In the genomic region with DNA sequence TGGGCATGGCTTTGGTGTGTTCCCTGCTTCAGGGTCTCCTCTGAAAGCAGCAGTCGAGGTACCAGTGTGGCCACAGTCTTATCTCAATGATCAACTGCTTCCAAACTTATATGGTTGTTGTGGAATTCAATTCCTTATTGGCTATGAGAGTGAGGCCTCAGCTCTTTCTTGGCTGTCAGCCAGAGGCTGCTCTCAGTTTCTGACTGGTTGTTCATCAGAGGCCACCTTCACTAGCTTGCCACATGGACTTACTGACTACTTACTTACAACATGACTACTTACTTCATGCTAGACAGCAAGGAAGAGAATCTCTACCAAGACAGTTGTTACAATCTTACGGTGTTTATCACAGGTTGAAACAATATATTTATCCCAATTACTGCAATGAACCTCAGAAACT, we compare ENCODE assay signal across 24 cellular contexts.
DNase-seq lines count a peak whose midpoint lies in the region; FAIRE-seq and TF ChIP-seq lines count a peak whose summit lies in the region.
"Had no signal": no experiment of that assay in that cellular context is flagged by ENCODE, and none has a peak within 500 bp of the region (broad histone marks: within the 10 kb centered on the region; RNA-seq: fewer than 3 reads in every experiment).

No MANE protein-coding gene starts in this region.

- WGBS in small intestine, 3 donors, result 51 to 57% (median 54%) methylated on average over 2 of the region's 2 CpGs

- H3K9ac ChIP-seq in KMS-11, result no peak overlapping the region

- TF ChIP-seq CTCF in KMS-11 (conservative IDR thresholded peaks at IDR 0.05; ENCODE audit: low read depth, low read length) (no peak), brain microvascular endothelial cell (IDR thresholded peaks at IDR 0.05; ENCODE audit: low read depth, low read length, missing control alignments) (no peak)

- H3K4me1 ChIP-seq in KMS-11 (ENCODE audit: low read depth, poor library complexity, severe bottlenecking) (peaks cover 42% of the 10 kb centered on the region), small intestine (ENCODE audit: control insufficient read depth in 2 of 2, insufficient read depth in 1 of 2, low read depth in 1 of 2, low read length in 1 of 2) (no peaks in the 10 kb centered on the region)
- H3K4me1 ChIP-seq: SJCRH30 had no signal

- H3K36me3 ChIP-seq in KMS-11 (ENCODE audit: insufficient read depth) (no peaks in the 10 kb centered on the region), brain microvascular endothelial cell (replicated peaks) (no peaks in the 10 kb centered on the region), small intestine (ENCODE audit: control insufficient read depth in 2 of 2, insufficient read depth in 2 of 2, low read length in 2 of 2) (no peaks in the 10 kb centered on the region)
- H3K36me3 ChIP-seq: SJCRH30 had no signal

- H3K79me2 ChIP-seq in KMS-11 (ENCODE audit: insufficient read depth, low read depth), result no peaks in the 10 kb centered on the region

- no peaks in the 10 kb centered on the region for H4K20me1 ChIP-seq in KMS-11 (ENCODE audit: insufficient read depth)

- H3K27me3 ChIP-seq in KMS-11 (ENCODE audit: insufficient read depth, low read depth) (no peaks in the 10 kb centered on the region), brain microvascular endothelial cell (replicated peaks) (no peaks in the 10 kb centered on the region), small intestine (ENCODE audit: control insufficient read depth in 2 of 2, insufficient read depth in 2 of 2, low read length in 2 of 2) (no peaks in the 10 kb centered on the region)
- H3K27me3 ChIP-seq: dorsolateral prefrontal cortex, SJCRH30 had no signal

- H3K9me3 ChIP-seq in small intestine (ENCODE audit: control insufficient read depth, low read depth), result no peaks in the 10 kb centered on the region
- H3K9me3 ChIP-seq: SJCRH30 had no signal

- H3K27ac ChIP-seq in KMS-11 (no peak overlapping the region), brain microvascular endothelial cell (no peak overlapping the region), small intestine (ENCODE audit: low read depth in 1 of 2, low read length in 1 of 2) (no peak overlapping the region)
- H3K27ac ChIP-seq: 22Rv1, dorsolateral prefrontal cortex, PC-9, SJCRH30 had no signal

- in situ Hi-C loops in brain microvascular endothelial cell (cut with HindIII; ENCODE audit: low pct_ligation_motif_present, low sequenced_read_pairs), result no loop called here

- FAIRE-seq in small intestine (lab: Jason Lieb, UNC), result no peak

- H3K4me2 ChIP-seq in KMS-11, result peak overlapping the region; percentile 33; the same call in 1 of the 2 replicates
- H3K4me2 ChIP-seq: PC-9 had no signal

- H2AFZ ChIP-seq in KMS-11 (ENCODE audit: low read depth), result peak overlapping the region; percentile 35; the same call in 1 of the 2 replicates
- H2AFZ ChIP-seq: PC-9 had no signal

- peak; percentile 46 for DNase-seq in DMS 273 (lab: John Stamatoyannopoulos, UW; ENCODE audit: unreplicated experiment)
- DNase-seq in DMS 273 treated with DMSO at 0.1 percent for 48 hours (lab: John Stamatoyannopoulos, UW), result no peak
- peak; percentile 22 for DNase-seq in brain microvascular endothelial cell
- DNase-seq in small intestine, result peak; percentile 3
- no peak for DNase-seq in central memory CD4-positive, alpha-beta T cell
- DNase-seq in T1000 (lab: John Stamatoyannopoulos, UW), result no peak
- DNase-seq in T-helper 1 cell, result no peak
- DNase-seq: activated CD4-positive, CD25-positive, alpha-beta regulatory T cell; activated CD8-positive, alpha-beta T cell treated with anti-CD3 and anti-CD28 coated beads, Interleukin-2, amount 10 ng/mL, durations not matched to agents 7 days and 5 days; activated T-cell treated with anti-CD3 and anti-CD28 coated beads, Interleukin-2, amount 50 U/mL, for 72 hours; COR-L47; GOT3; left cardiac atrium; NCI-H1048; NCI-H2107; NCI-H526; PC-9; stimulated activated CD4-positive, alpha-beta T cell treated with anti-CD3 and anti-CD28 coated beads, Interleukin-2, amount 100 ng/mL, for 24 hours; stimulated activated naive CD8-positive, alpha-beta T cell treated with anti-CD3 and anti-CD28 coated beads, Interleukin-15, Interleukin-2, amounts not matched to agents 100 U/mL and 50 U/mL, for 24 hours; trophoblast cell had no signal

- H3K4me3 ChIP-seq in KMS-11 (IDR thresholded peaks at IDR 0.05; ENCODE audit: insufficient read depth, low read depth, low read length) (no peak overlapping the region), brain microvascular endothelial cell (ENCODE audit: low read depth, low read length) (no peak overlapping the region), small intestine (ENCODE audit: low read depth in 1 of 2, low read length in 2 of 2) (no peak overlapping the region)
- H3K4me3 ChIP-seq: dorsolateral prefrontal cortex, PC-9, SJCRH30 had no signal

Comparison
In these comparisons a context has a peak if more than half of its experiments do, and no peak if none do; other contexts are left out.
1. DNase-seq: peak in DMS 273 (single experiment), brain microvascular endothelial cell (single experiment) and small intestine (single experiment); none in DMS 273 treated with DMSO at 0.1 percent for 48 hours (single experiment), central memory CD4-positive, alpha-beta T cell (single experiment), T1000 (single experiment) and T-helper 1 cell (0 of 5).